Comparison of ENCODE assay signal across 1 cellular context in the genomic region with DNA sequence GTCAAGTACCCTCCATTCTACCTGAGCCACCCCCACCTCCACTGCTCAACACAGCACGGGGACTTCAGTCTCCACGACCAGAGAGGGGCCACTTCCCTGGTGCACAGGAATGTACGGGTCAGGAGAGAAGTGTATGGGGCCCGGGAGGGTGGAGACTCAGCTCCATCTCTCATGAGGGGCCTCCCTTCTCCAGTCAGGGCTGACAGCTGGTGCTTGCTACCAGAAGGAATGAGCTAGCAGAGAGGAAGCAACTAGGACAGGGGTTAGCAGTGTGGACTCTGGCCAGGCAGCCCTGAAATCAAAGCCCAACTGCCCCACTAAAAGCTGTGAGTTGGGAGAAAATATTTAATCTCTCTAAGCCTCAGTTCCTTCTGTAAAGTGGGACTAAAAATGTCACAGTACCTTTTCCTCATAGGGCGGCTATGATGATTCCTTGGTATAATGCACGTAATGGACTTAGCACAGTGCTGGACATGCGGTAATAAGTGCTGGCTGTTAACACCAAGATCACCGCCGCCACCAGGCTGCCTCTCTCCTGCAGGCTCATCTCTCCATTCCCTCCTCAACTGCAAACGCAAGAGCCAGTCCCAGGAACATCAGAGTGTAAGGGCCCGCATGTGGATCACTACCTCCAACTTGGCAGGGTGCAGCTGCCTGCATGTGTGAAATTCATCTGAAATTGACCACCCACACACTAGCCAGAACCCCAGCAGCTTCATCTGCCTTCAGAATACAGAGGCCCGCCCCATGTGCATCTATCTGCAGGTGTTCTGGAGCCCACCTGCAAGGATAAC.
TF ChIP-seq lines count a peak whose summit lies in the region.

No MANE protein-coding gene starts in this region.

TF ChIP-seq in GM23338, 12 proteins besides CTCF, POLR2A, EP300 and RAD21:
- TF ChIP-seq ETS1 (IDR thresholded peaks at IDR 0.05), result no peak
- TF ChIP-seq ZNF114 (CRISPR knock-in tag; IDR thresholded peaks at IDR 0.05), result no peak
- TF ChIP-seq, protein P1, sequence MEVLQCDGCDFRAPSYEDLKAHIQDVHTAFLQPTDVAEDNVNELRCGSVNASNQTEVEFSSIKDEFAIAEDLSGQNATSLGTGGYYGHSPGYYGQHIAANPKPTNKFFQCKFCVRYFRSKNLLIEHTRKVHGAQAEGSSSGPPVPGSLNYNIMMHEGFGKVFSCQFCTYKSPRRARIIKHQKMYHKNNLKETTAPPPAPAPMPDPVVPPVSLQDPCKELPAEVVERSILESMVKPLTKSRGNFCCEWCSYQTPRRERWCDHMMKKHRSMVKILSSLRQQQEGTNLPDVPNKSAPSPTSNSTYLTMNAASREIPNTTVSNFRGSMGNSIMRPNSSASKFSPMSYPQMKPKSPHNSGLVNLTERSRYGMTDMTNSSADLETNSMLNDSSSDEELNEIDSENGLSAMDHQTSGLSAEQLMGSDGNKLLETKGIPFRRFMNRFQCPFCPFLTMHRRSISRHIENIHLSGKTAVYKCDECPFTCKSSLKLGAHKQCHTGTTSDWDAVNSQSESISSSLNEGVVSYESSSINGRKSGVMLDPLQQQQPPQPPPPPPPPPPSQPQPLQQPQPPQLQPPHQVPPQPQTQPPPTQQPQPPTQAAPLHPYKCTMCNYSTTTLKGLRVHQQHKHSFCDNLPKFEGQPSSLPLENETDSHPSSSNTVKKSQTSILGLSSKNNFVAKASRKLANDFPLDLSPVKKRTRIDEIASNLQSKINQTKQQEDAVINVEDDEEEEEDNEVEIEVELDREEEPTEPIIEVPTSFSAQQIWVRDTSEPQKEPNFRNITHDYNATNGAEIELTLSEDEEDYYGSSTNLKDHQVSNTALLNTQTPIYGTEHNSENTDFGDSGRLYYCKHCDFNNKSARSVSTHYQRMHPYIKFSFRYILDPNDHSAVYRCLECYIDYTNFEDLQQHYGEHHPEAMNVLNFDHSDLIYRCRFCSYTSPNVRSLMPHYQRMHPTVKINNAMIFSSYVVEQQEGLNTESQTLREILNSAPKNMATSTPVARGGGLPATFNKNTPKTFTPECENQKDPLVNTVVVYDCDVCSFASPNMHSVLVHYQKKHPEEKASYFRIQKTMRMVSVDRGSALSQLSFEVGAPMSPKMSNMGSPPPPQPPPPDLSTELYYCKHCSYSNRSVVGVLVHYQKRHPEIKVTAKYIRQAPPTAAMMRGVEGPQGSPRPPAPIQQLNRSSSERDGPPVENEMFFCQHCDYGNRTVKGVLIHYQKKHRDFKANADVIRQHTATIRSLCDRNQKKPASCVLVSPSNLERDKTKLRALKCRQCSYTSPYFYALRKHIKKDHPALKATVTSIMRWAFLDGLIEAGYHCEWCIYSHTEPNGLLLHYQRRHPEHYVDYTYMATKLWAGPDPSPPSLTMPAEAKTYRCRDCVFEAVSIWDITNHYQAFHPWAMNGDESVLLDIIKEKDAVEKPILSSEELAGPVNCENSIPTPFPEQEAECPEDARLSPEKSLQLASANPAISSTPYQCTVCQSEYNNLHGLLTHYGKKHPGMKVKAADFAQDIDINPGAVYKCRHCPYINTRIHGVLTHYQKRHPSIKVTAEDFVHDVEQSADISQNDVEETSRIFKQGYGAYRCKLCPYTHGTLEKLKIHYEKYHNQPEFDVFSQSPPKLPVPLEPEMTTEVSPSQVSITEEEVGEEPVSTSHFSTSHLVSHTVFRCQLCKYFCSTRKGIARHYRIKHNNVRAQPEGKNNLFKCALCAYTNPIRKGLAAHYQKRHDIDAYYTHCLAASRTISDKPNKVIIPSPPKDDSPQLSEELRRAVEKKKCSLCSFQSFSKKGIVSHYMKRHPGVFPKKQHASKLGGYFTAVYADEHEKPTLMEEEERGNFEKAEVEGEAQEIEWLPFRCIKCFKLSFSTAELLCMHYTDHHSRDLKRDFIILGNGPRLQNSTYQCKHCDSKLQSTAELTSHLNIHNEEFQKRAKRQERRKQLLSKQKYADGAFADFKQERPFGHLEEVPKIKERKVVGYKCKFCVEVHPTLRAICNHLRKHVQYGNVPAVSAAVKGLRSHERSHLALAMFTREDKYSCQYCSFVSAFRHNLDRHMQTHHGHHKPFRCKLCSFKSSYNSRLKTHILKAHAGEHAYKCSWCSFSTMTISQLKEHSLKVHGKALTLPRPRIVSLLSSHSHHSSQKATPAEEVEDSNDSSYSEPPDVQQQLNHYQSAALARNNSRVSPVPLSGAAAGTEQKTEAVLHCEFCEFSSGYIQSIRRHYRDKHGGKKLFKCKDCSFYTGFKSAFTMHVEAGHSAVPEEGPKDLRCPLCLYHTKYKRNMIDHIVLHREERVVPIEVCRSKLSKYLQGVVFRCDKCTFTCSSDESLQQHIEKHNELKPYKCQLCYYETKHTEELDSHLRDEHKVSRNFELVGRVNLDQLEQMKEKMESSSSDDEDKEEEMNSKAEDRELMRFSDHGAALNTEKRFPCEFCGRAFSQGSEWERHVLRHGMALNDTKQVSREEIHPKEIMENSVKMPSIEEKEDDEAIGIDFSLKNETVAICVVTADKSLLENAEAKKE (CRISPR knock-in tag; IDR thresholded peaks at IDR 0.05), result no peak
- TF ChIP-seq POLR2AphosphoS5 (IDR thresholded peaks at IDR 0.05; ENCODE audit: low read depth), result no peak
- TF ChIP-seq CREB1 (CRISPR knock-in tag; IDR thresholded peaks at IDR 0.05; ENCODE audit: low read depth), result no peak
- no peak for TF ChIP-seq NANOG (IDR thresholded peaks at IDR 0.05; ENCODE audit: borderline replicate concordance)
- TF ChIP-seq JUNB (IDR thresholded peaks at IDR 0.05; ENCODE audit: unreplicated experiment), result no peak
- TF ChIP-seq EZH2phosphoT487 (IDR thresholded peaks at IDR 0.05; ENCODE audit: unreplicated experiment), result no peak
- no peak for TF ChIP-seq EZH2 (IDR thresholded peaks at IDR 0.05; ENCODE audit: low read depth, unreplicated experiment)
- no peak for TF ChIP-seq STAT1 (IDR thresholded peaks at IDR 0.05; ENCODE audit: unreplicated experiment)
- TF ChIP-seq, protein P2, sequence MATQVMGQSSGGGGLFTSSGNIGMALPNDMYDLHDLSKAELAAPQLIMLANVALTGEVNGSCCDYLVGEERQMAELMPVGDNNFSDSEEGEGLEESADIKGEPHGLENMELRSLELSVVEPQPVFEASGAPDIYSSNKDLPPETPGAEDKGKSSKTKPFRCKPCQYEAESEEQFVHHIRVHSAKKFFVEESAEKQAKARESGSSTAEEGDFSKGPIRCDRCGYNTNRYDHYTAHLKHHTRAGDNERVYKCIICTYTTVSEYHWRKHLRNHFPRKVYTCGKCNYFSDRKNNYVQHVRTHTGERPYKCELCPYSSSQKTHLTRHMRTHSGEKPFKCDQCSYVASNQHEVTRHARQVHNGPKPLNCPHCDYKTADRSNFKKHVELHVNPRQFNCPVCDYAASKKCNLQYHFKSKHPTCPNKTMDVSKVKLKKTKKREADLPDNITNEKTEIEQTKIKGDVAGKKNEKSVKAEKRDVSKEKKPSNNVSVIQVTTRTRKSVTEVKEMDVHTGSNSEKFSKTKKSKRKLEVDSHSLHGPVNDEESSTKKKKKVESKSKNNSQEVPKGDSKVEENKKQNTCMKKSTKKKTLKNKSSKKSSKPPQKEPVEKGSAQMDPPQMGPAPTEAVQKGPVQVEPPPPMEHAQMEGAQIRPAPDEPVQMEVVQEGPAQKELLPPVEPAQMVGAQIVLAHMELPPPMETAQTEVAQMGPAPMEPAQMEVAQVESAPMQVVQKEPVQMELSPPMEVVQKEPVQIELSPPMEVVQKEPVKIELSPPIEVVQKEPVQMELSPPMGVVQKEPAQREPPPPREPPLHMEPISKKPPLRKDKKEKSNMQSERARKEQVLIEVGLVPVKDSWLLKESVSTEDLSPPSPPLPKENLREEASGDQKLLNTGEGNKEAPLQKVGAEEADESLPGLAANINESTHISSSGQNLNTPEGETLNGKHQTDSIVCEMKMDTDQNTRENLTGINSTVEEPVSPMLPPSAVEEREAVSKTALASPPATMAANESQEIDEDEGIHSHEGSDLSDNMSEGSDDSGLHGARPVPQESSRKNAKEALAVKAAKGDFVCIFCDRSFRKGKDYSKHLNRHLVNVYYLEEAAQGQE (IDR thresholded peaks at IDR 0.05; ENCODE audit: unreplicated experiment), result no peak
- no peak for TF ChIP-seq ZNF331 (CRISPR knock-in tag; IDR thresholded peaks at IDR 0.05; ENCODE audit: low read depth)
